ENCODE assay signal across 23 cellular contexts in the genomic region with DNA sequence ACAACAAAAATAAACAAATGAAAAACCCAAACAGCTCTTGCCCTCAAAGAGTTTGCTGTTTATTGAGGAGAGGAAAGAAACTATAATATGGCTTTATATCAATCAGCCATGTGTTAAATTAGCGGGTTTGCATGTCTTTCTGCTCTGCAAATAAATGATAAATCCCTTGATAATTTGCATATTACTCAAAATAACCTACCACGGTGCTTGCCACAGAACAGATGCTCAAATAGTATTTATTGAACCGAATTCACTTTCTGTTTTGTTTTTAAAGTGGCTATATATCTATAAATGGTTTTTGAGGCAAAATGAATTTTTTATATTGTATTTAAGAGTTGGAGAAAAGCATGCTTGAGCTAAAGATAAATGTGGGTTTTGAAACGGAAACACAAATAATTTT.
DNase-seq lines count a peak whose midpoint lies in the region; ATAC-seq and TF ChIP-seq lines count a peak whose summit lies in the region.
"Had no signal": no experiment of that assay in that cellular context is flagged by ENCODE, and none has a peak within 500 bp of the region (broad histone marks: within the 10 kb centered on the region; RNA-seq: fewer than 3 reads in every experiment).

No MANE protein-coding gene starts in this region.

- POLR2A ChIA-PET in MCF 10A (lab: Yijun Ruan, JAX): interaction anchor here (0.7 kb wide), 2 partner anchors 20 to 716 kb away, joined by 3 read pairs; no protein-coding TSS in a partner anchor

- no peaks in the 10 kb centered on the region for H3K36me3 Mint-ChIP-seq in Calu3 (ENCODE audit: insufficient read depth, unreplicated experiment)
- H3K36me3 Mint-ChIP-seq in MCF 10A (ENCODE audit: insufficient read depth, unreplicated experiment): no peaks in the 10 kb centered on the region
- H3K36me3 Mint-ChIP-seq: activated CD8-positive, alpha-beta memory T cell treated with anti-CD3 and anti-CD28 coated beads, Interleukin-2, amount 10 ng/mL, durations not matched to agents 7 days and 5 days; activated naive CD4-positive, alpha-beta T cell treated with anti-CD3 and anti-CD28 coated beads, Interleukin-2, amount 50 U/mL, for 72 hours; memory B cell had no signal

- H3K4me1 Mint-ChIP-seq in Calu3 (ENCODE audit: low read depth, unreplicated experiment) (no peaks in the 10 kb centered on the region), MCF 10A (ENCODE audit: insufficient read depth, unreplicated experiment) (no peaks in the 10 kb centered on the region)
- H3K4me1 Mint-ChIP-seq: activated CD4-positive, alpha-beta T cell treated with anti-CD3 and anti-CD28 coated beads, Interleukin-2, amount 10 ng/mL, durations not matched to agents 24 days and 14 days; activated CD8-positive, alpha-beta memory T cell treated with anti-CD3 and anti-CD28 coated beads, Interleukin-2, amount 10 ng/mL, durations not matched to agents 7 days and 5 days; memory B cell had no signal

- DNase-seq in NCI-H1048 (lab: John Stamatoyannopoulos, UW) (peak; percentile 2), NCI-H1436 (lab: John Stamatoyannopoulos, UW) (no peak), DMS53 treated with DMSO at 0.1 percent for 48 hours (lab: John Stamatoyannopoulos, UW; ENCODE audit: unreplicated experiment) (no peak), Calu3 (no peak), MCF 10A (ENCODE audit: unreplicated experiment) (no peak)
- DNase-seq: activated CD4-positive, alpha-beta T cell treated with anti-CD3 and anti-CD28 coated beads, Interleukin-2, amount 10 ng/mL, durations not matched to agents 24 days and 14 days; activated CD8-positive, alpha-beta memory T cell treated with anti-CD3 and anti-CD28 coated beads, Interleukin-2, amount 10 ng/mL, durations not matched to agents 7 days and 5 days; aorta; caudate nucleus; dermis blood vessel endothelial cell; heart left ventricle; left cardiac atrium; NCI-H1694; NCI-H69; stimulated activated CD4-positive, alpha-beta T cell treated with anti-CD3 and anti-CD28 coated beads, Interleukin-1b, Interleukin-23, amount 100 ng/mL, for 48 hours; T-helper 2 cell; uterus had no signal

- CTCF ChIA-PET in Calu3 (lab: Charles Lee) (no interaction called here), MCF 10A (lab: Yijun Ruan, JAX) (no interaction called here)

- ATAC-seq in GM18858 (IDR thresholded peaks at IDR 0.05; ENCODE audit: unreplicated experiment) (peak; percentile 48), GM21390 (IDR thresholded peaks at IDR 0.05; ENCODE audit: unreplicated experiment) (peak; percentile 69), HG03060 (IDR thresholded peaks at IDR 0.05; ENCODE audit: low read depth, unreplicated experiment) (peak; percentile 58)
- ATAC-seq: activated CD8-positive, alpha-beta memory T cell treated with anti-CD3 and anti-CD28 coated beads, Interleukin-2, amount 10 ng/mL, durations not matched to agents 7 days and 5 days; activated naive CD4-positive, alpha-beta T cell treated with anti-CD3 and anti-CD28 coated beads, Interleukin-2, amount 50 U/mL, for 72 hours; heart left ventricle; left cardiac atrium had no signal

- H3K9me3 Mint-ChIP-seq in Calu3 (ENCODE audit: low read depth, unreplicated experiment) (no peaks in the 10 kb centered on the region), MCF 10A (ENCODE audit: unreplicated experiment) (no peaks in the 10 kb centered on the region)
- H3K9me3 Mint-ChIP-seq: activated CD4-positive, alpha-beta T cell treated with anti-CD3 and anti-CD28 coated beads, Interleukin-2, amount 10 ng/mL, durations not matched to agents 24 days and 14 days; activated naive CD4-positive, alpha-beta T cell treated with anti-CD3 and anti-CD28 coated beads, Interleukin-2, amount 50 U/mL, for 72 hours; activated T-helper 1 cell treated with anti-CD3 and anti-CD28 coated beads, Interleukin-12 subunit alpha, Interleukin-12 subunit beta, Interleukin-2, Interleukin-4 antibody, amounts not matched to agents 30 ng/mL and 10 ng/mL and 1 ng/mL, durations not matched to agents 14 hours and 24 hours and 36 hours had no signal

- H3K27me3 Mint-ChIP-seq in Calu3 (ENCODE audit: unreplicated experiment) (peaks cover 15% of the 10 kb centered on the region), MCF 10A (ENCODE audit: insufficient read depth, unreplicated experiment) (peaks cover 84% of the 10 kb centered on the region)
- H3K27me3 Mint-ChIP-seq: activated CD4-positive, alpha-beta T cell treated with anti-CD3 and anti-CD28 coated beads, Interleukin-2, amount 10 ng/mL, durations not matched to agents 24 days and 14 days; activated CD8-positive, alpha-beta memory T cell treated with anti-CD3 and anti-CD28 coated beads, Interleukin-2, amount 10 ng/mL, durations not matched to agents 7 days and 5 days had no signal

- TF ChIP-seq CTCF in Calu3 (IDR thresholded peaks at IDR 0.05; ENCODE audit: unreplicated experiment): no peak
- no peak for TF ChIP-seq CTCF in MCF 10A (IDR thresholded peaks at IDR 0.05; ENCODE audit: unreplicated experiment)

- H3K4me3 Mint-ChIP-seq in Calu3 (ENCODE audit: low read depth, unreplicated experiment) (no peak overlapping the region), MCF 10A (ENCODE audit: unreplicated experiment) (no peak overlapping the region)
- H3K4me3 Mint-ChIP-seq: activated CD4-positive, alpha-beta T cell treated with anti-CD3 and anti-CD28 coated beads, Interleukin-2, amount 10 ng/mL, durations not matched to agents 24 days and 14 days; activated CD8-positive, alpha-beta memory T cell treated with anti-CD3 and anti-CD28 coated beads, Interleukin-2, amount 10 ng/mL, durations not matched to agents 7 days and 5 days; activated T-helper 1 cell treated with anti-CD3 and anti-CD28 coated beads, Interleukin-12 subunit alpha, Interleukin-12 subunit beta, Interleukin-2, Interleukin-4 antibody, amounts not matched to agents 30 ng/mL and 10 ng/mL and 1 ng/mL, durations not matched to agents 14 hours and 24 hours and 36 hours; memory B cell had no signal

- H3K27ac Mint-ChIP-seq in Calu3 (ENCODE audit: unreplicated experiment) (no peak overlapping the region), MCF 10A (ENCODE audit: low read depth, unreplicated experiment) (no peak overlapping the region)
- H3K27ac Mint-ChIP-seq: activated CD4-positive, alpha-beta T cell treated with anti-CD3 and anti-CD28 coated beads, Interleukin-2, amount 10 ng/mL, durations not matched to agents 24 days and 14 days; activated CD8-positive, alpha-beta memory T cell treated with anti-CD3 and anti-CD28 coated beads, Interleukin-2, amount 10 ng/mL, durations not matched to agents 7 days and 5 days; activated naive CD4-positive, alpha-beta T cell treated with anti-CD3 and anti-CD28 coated beads, Interleukin-2, amount 50 U/mL, for 72 hours; activated T-helper 1 cell treated with anti-CD3 and anti-CD28 coated beads, Interleukin-12 subunit alpha, Interleukin-12 subunit beta, Interleukin-2, Interleukin-4 antibody, amounts not matched to agents 30 ng/mL and 10 ng/mL and 1 ng/mL, durations not matched to agents 14 hours and 24 hours and 36 hours; memory B cell had no signal

- intact Hi-C loops in Calu3 (cut with micrococcal nuclease; ENCODE audit: unreplicated experiment) (no loop called here), MCF 10A (cut with micrococcal nuclease) (no loop called here)

- no TSS peak for BruUV-seq in Calu3 (replicated peaks; lab: Mats Ljungman, UMichigan)
- no TSS peak for BruUV-seq in MCF 10A (replicated peaks; lab: Mats Ljungman, UMichigan)
